In the genomic region with DNA sequence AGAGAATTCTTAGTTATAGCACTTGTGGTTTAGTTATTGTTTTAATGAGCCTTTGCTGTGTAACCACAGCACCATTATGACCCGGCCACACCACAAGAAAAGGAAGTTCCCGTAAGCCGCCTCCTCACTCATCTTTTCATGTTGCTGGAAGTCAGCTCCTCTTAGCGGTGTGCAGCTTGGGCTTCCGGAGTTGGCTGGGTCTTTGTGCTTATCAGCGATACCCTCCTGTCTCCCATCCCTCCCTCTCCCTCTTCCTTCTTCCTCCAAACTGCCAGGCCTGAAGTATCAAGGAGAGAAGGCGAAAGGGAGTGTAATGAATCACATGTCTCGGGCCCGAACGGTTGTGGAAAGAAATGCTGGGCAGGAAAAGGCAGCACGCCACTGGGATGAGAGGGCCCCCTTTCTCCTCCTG, we compare ENCODE assay signal across 1 cellular context.
TF ChIP-seq lines count a peak whose summit lies in the region.

No MANE protein-coding gene starts in this region.

TF ChIP-seq in GM12878, 131 proteins besides CTCF, POLR2A, EP300 and RAD21 (continued from another document):
- TF ChIP-seq, protein P1, sequence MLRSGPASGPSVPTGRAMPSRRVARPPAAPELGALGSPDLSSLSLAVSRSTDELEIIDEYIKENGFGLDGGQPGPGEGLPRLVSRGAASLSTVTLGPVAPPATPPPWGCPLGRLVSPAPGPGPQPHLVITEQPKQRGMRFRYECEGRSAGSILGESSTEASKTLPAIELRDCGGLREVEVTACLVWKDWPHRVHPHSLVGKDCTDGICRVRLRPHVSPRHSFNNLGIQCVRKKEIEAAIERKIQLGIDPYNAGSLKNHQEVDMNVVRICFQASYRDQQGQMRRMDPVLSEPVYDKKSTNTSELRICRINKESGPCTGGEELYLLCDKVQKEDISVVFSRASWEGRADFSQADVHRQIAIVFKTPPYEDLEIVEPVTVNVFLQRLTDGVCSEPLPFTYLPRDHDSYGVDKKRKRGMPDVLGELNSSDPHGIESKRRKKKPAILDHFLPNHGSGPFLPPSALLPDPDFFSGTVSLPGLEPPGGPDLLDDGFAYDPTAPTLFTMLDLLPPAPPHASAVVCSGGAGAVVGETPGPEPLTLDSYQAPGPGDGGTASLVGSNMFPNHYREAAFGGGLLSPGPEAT (IDR thresholded peaks at IDR 0.05; ENCODE audit: low read depth): peak; percentile 71
- 0 out of 2 replicates have a peak, but pooled peaks have one; percentile 75 for TF ChIP-seq STAT3 (IDR thresholded peaks at IDR 0.05; ENCODE audit: low read depth, low read length)
- TF ChIP-seq MYB (IDR thresholded peaks at IDR 0.05; ENCODE audit: borderline replicate concordance, low read depth, low read length): no peak
- peak; percentile 31; the same call in 1 of the 2 replicates for TF ChIP-seq CBFB (IDR thresholded peaks at IDR 0.05; ENCODE audit: low read depth)
- TF ChIP-seq SPI1 (IDR thresholded peaks at IDR 0.05; ENCODE audit: borderline replicate concordance, insufficient read depth, low read depth, low read length): peak; percentile 9; the same call in 1 of the 2 replicates
- TF ChIP-seq JUNB (IDR thresholded peaks at IDR 0.05): peak; percentile 22; the same call in 1 of the 2 replicates
- TF ChIP-seq BCL11A (IDR thresholded peaks at IDR 0.05; ENCODE audit: low read depth, low read length): peak; percentile 95
- peak; percentile 49; the same call in 1 of the 2 replicates for TF ChIP-seq TCF7 (IDR thresholded peaks at IDR 0.05; ENCODE audit: borderline replicate concordance)
- no peak for TF ChIP-seq NRF1 (conservative IDR thresholded peaks at IDR 0.05; ENCODE audit: low read depth, low read length)
- TF ChIP-seq HDAC6 (IDR thresholded peaks at IDR 0.05; ENCODE audit: unreplicated experiment): no peak
- TF ChIP-seq BHLHE40 (IDR thresholded peaks at IDR 0.05; ENCODE audit: borderline replicate concordance in 1 of 2, low read depth in 2 of 2, low read length in 1 of 2): peak; percentile 76 to 82
- TF ChIP-seq, protein P2, sequence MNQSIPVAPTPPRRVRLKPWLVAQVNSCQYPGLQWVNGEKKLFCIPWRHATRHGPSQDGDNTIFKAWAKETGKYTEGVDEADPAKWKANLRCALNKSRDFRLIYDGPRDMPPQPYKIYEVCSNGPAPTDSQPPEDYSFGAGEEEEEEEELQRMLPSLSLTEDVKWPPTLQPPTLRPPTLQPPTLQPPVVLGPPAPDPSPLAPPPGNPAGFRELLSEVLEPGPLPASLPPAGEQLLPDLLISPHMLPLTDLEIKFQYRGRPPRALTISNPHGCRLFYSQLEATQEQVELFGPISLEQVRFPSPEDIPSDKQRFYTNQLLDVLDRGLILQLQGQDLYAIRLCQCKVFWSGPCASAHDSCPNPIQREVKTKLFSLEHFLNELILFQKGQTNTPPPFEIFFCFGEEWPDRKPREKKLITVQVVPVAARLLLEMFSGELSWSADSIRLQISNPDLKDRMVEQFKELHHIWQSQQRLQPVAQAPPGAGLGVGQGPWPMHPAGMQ (IDR thresholded peaks at IDR 0.05; ENCODE audit: borderline replicate concordance): no peak
- peak; percentile 65 for TF ChIP-seq ATF7 (IDR thresholded peaks at IDR 0.05; ENCODE audit: low read depth)
- no peak for TF ChIP-seq KDM1A (IDR thresholded peaks at IDR 0.05; ENCODE audit: borderline replicate concordance)
- TF ChIP-seq, protein P3, sequence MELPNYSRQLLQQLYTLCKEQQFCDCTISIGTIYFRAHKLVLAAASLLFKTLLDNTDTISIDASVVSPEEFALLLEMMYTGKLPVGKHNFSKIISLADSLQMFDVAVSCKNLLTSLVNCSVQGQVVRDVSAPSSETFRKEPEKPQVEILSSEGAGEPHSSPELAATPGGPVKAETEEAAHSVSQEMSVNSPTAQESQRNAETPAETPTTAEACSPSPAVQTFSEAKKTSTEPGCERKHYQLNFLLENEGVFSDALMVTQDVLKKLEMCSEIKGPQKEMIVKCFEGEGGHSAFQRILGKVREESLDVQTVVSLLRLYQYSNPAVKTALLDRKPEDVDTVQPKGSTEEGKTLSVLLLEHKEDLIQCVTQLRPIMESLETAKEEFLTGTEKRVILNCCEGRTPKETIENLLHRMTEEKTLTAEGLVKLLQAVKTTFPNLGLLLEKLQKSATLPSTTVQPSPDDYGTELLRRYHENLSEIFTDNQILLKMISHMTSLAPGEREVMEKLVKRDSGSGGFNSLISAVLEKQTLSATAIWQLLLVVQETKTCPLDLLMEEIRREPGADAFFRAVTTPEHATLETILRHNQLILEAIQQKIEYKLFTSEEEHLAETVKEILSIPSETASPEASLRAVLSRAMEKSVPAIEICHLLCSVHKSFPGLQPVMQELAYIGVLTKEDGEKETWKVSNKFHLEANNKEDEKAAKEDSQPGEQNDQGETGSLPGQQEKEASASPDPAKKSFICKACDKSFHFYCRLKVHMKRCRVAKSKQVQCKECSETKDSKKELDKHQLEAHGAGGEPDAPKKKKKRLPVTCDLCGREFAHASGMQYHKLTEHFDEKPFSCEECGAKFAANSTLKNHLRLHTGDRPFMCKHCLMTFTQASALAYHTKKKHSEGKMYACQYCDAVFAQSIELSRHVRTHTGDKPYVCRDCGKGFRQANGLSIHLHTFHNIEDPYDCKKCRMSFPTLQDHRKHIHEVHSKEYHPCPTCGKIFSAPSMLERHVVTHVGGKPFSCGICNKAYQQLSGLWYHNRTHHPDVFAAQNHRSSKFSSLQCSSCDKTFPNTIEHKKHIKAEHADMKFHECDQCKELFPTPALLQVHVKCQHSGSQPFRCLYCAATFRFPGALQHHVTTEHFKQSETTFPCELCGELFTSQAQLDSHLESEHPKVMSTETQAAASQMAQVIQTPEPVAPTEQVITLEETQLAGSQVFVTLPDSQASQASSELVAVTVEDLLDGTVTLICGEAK (IDR thresholded peaks at IDR 0.05; ENCODE audit: borderline replicate concordance): no peak
- TF ChIP-seq JUND (IDR thresholded peaks at IDR 0.05; ENCODE audit: low read depth, low read length): no peak
- no peak for TF ChIP-seq ASH2L (IDR thresholded peaks at IDR 0.05; ENCODE audit: borderline replicate concordance, low read depth)
- peak; percentile 85 for TF ChIP-seq IKZF1 (conservative IDR thresholded peaks at IDR 0.05)
- TF ChIP-seq EED (IDR thresholded peaks at IDR 0.05; ENCODE audit: low read depth): no peak
- TF ChIP-seq, protein P4, sequence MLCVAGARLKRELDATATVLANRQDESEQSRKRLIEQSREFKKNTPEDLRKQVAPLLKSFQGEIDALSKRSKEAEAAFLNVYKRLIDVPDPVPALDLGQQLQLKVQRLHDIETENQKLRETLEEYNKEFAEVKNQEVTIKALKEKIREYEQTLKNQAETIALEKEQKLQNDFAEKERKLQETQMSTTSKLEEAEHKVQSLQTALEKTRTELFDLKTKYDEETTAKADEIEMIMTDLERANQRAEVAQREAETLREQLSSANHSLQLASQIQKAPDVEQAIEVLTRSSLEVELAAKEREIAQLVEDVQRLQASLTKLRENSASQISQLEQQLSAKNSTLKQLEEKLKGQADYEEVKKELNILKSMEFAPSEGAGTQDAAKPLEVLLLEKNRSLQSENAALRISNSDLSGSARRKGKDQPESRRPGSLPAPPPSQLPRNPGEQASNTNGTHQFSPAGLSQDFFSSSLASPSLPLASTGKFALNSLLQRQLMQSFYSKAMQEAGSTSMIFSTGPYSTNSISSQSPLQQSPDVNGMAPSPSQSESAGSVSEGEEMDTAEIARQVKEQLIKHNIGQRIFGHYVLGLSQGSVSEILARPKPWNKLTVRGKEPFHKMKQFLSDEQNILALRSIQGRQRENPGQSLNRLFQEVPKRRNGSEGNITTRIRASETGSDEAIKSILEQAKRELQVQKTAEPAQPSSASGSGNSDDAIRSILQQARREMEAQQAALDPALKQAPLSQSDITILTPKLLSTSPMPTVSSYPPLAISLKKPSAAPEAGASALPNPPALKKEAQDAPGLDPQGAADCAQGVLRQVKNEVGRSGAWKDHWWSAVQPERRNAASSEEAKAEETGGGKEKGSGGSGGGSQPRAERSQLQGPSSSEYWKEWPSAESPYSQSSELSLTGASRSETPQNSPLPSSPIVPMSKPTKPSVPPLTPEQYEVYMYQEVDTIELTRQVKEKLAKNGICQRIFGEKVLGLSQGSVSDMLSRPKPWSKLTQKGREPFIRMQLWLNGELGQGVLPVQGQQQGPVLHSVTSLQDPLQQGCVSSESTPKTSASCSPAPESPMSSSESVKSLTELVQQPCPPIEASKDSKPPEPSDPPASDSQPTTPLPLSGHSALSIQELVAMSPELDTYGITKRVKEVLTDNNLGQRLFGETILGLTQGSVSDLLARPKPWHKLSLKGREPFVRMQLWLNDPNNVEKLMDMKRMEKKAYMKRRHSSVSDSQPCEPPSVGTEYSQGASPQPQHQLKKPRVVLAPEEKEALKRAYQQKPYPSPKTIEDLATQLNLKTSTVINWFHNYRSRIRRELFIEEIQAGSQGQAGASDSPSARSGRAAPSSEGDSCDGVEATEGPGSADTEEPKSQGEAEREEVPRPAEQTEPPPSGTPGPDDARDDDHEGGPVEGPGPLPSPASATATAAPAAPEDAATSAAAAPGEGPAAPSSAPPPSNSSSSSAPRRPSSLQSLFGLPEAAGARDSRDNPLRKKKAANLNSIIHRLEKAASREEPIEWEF (IDR thresholded peaks at IDR 0.05; ENCODE audit: insufficient replicate concordance, low read depth, low read length): no peak
- TF ChIP-seq ZNF24 (IDR thresholded peaks at IDR 0.05): 0 out of 2 replicates have a peak, but pooled peaks have one; percentile 49
- TF ChIP-seq SIX5 (IDR thresholded peaks at IDR 0.05; ENCODE audit: low read depth, low read length, severe bottlenecking): no peak
- TF ChIP-seq RUNX3 (IDR thresholded peaks at IDR 0.05; ENCODE audit: low read length): peak; percentile 94
- peak; percentile 49 for TF ChIP-seq MEF2B (IDR thresholded peaks at IDR 0.05; ENCODE audit: partially characterized antibody, poor library complexity, severe bottlenecking)
- peak; percentile 44; the same call in 1 of the 2 replicates for TF ChIP-seq PAX5 (IDR thresholded peaks at IDR 0.05; ENCODE audit: borderline replicate concordance, low read depth, low read length)
- TF ChIP-seq, protein P5, sequence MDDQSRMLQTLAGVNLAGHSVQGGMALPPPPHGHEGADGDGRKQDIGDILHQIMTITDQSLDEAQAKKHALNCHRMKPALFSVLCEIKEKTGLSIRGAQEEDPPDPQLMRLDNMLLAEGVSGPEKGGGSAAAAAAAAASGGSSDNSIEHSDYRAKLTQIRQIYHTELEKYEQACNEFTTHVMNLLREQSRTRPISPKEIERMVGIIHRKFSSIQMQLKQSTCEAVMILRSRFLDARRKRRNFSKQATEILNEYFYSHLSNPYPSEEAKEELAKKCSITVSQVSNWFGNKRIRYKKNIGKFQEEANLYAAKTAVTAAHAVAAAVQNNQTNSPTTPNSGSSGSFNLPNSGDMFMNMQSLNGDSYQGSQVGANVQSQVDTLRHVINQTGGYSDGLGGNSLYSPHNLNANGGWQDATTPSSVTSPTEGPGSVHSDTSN (IDR thresholded peaks at IDR 0.05; ENCODE audit: insufficient replicate concordance, low read depth, low read length): no peak
- no peak for TF ChIP-seq SMAD1 (IDR thresholded peaks at IDR 0.05; ENCODE audit: low read depth, partially characterized antibody)
TF ChIP-seq in GM12878: peak in this region for 20.
